12 cellular contexts compared by ENCODE assay signal in the genomic region with DNA sequence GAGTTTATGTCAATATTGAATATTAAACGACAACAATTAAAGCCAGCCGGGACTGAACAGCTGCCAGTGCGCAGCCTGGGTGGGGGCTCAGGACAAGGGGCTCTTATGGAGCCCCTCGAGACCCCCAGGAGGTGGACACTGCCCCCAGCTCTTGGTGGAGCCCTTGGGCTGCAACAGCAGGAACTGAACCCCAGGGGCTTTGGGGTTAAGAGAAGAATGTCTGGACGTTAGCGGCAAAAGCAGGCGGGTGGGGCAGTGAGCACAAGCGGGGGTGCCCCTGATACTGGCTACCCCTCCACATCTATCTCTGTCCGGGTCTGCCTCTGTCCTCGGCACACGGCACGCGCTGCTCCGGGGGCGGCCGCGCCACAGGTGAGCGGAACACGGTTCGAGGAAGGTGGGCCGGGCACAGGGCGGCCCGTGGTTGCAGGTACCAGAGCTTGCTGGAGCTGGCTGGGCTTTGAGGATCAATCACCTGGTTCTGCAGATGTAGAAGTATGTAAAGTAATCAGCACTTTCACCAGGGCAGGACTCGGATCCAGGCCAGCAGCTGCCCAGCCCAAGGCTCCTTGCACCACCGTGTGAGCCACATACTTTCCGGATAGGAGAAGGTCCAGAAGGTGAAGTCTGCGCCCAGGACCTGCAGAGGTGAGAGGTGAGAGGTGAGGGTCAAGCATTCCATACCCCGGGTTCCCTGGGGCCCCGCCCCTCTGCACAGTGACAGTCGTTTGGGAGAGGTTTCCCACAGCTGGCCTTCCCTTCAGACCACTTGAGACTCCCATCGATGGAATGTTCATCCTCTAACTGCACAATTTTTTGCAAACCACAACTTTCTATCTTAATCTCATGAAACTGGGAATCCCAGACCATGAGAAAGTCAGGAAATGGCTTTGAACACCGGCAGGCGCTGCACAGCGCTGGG. TPM values are rescaled to one million over a fixed set of nuclear protein-coding genes. Genes with fewer than 3 reads are reported as not detected.
DNase-seq lines count a peak whose midpoint lies in the region; ATAC-seq and TF ChIP-seq lines count a peak whose summit lies in the region.
"Had no signal": no experiment of that assay in that cellular context is flagged by ENCODE, and none has a peak within 500 bp of the region (broad histone marks: within the 10 kb centered on the region; RNA-seq: fewer than 3 reads in every experiment).

No MANE protein-coding gene starts in this region.

- H3K27me3 Mint-ChIP-seq in activated naive CD4-positive, alpha-beta T cell treated with anti-CD3 and anti-CD28 coated beads, Interleukin-2, amount 10 ng/mL, durations not matched to agents 7 days and 5 days: peaks cover 4% of the 10 kb centered on the region
- H3K27me3 Mint-ChIP-seq in mesothelial cell of epicardium (ENCODE audit: low read depth): no peaks in the 10 kb centered on the region

- no peaks in the 10 kb centered on the region for H3K9me3 Mint-ChIP-seq in activated naive CD4-positive, alpha-beta T cell treated with anti-CD3 and anti-CD28 coated beads, Interleukin-2, amount 10 ng/mL, durations not matched to agents 7 days and 5 days
- peaks cover 7% of the 10 kb centered on the region for H3K9me3 Mint-ChIP-seq in mesothelial cell of epicardium
- H3K9me3 Mint-ChIP-seq: dendritic cell treated with granulocyte-macrophage colony-stimulating factor and Interleukin-4, amounts not matched to agents 40 ng/mL and 50 ng/mL, for 4 days had no signal

- no peaks in the 10 kb centered on the region for H3K9me3 ChIP-seq in tibial artery
- H3K9me3 ChIP-seq in HAP-1: no peaks in the 10 kb centered on the region

- CTCF ChIA-PET in activated naive CD4-positive, alpha-beta T cell treated with anti-CD3 and anti-CD28 coated beads, Interleukin-2, amount 10 ng/mL, durations not matched to agents 7 days and 5 days (lab: Charles Lee): no interaction called here

- H3K36me3 ChIP-seq in tibial artery: no peaks in the 10 kb centered on the region
- no peaks in the 10 kb centered on the region for H3K36me3 ChIP-seq in HAP-1 (replicated peaks)

- no peak for TF ChIP-seq CTCF in dorsolateral prefrontal cortex (IDR thresholded peaks at IDR 0.05 in 54 of 56, conservative IDR thresholded peaks at IDR 0.05 in 2 of 56; ENCODE audit: low read depth in 1 of 56, partially characterized antibody in 56 of 56)
- no peak for TF ChIP-seq CTCF in mesothelial cell of epicardium (IDR thresholded peaks at IDR 0.05; ENCODE audit: unreplicated experiment)
- TF ChIP-seq CTCF in tibial artery (IDR thresholded peaks at IDR 0.05): no peak

- H3K4me3 ChIP-seq in dorsolateral prefrontal cortex (peak overlapping the region in 1 of 59 donors; percentile 7), tibial artery (peak overlapping the region; percentile 3 to 28), HAP-1 (no peak overlapping the region)

- intact Hi-C loops in dorsolateral prefrontal cortex (cut with DNase I) (loop anchor here in 1 of 2 donors (10.0 kb wide), 1 partner anchor 525 kb away; no protein-coding TSS in a partner anchor), tibial artery (cut with DNase I; ENCODE audit: low total_unique reads) (loop anchor here (5.0 to 10.0 kb wide), 2 partner anchors 105 to 122 kb away; a partner anchor contains a TSS)

- no peak for ATAC-seq in GM18520 (IDR thresholded peaks at IDR 0.05; ENCODE audit: unreplicated experiment)

- peaks cover 10% of the 10 kb centered on the region for H3K4me1 Mint-ChIP-seq in activated naive CD4-positive, alpha-beta T cell treated with anti-CD3 and anti-CD28 coated beads, Interleukin-2, amount 10 ng/mL, durations not matched to agents 7 days and 5 days
- H3K4me1 Mint-ChIP-seq in mesothelial cell of epicardium: peaks cover 35% of the 10 kb centered on the region

- peaks cover 0 to 53% (median 30%) of the 10 kb centered on the region in 4 donors for H3K4me1 ChIP-seq in tibial artery
- no peaks in the 10 kb centered on the region for H3K4me1 ChIP-seq in HAP-1

- H3K4me3 Mint-ChIP-seq in activated naive CD4-positive, alpha-beta T cell treated with anti-CD3 and anti-CD28 coated beads, Interleukin-2, amount 10 ng/mL, durations not matched to agents 7 days and 5 days: no peak overlapping the region
- no peak overlapping the region for H3K4me3 Mint-ChIP-seq in mesothelial cell of epicardium
- H3K4me3 Mint-ChIP-seq: dendritic cell treated with granulocyte-macrophage colony-stimulating factor and Interleukin-4, amounts not matched to agents 40 ng/mL and 50 ng/mL, for 4 days had no signal

- in situ Hi-C loops in HAP-1 (cut with MboI; ENCODE audit: low sequenced_read_pairs): loop anchor here (5.0 to 25.0 kb wide), 2 partner anchors 132 to 512 kb away; no protein-coding TSS in a partner anchor

- no peak overlapping the region for H3K27ac Mint-ChIP-seq in activated naive CD4-positive, alpha-beta T cell treated with anti-CD3 and anti-CD28 coated beads, Interleukin-2, amount 10 ng/mL, durations not matched to agents 7 days and 5 days
- peak overlapping the region; percentile 86 for H3K27ac Mint-ChIP-seq in mesothelial cell of epicardium
- H3K27ac Mint-ChIP-seq: dendritic cell treated with granulocyte-macrophage colony-stimulating factor and Interleukin-4, amounts not matched to agents 40 ng/mL and 50 ng/mL, for 4 days had no signal

- no peaks in the 10 kb centered on the region for H3K36me3 Mint-ChIP-seq in activated naive CD4-positive, alpha-beta T cell treated with anti-CD3 and anti-CD28 coated beads, Interleukin-2, amount 10 ng/mL, durations not matched to agents 7 days and 5 days
- H3K36me3 Mint-ChIP-seq in mesothelial cell of epicardium: peaks cover 10% of the 10 kb centered on the region

- peak overlapping the region in 32 of 59 donors; percentile 6 to 85 (median 64) for H3K27ac ChIP-seq in dorsolateral prefrontal cortex
- peak overlapping the region; percentile 94 to 98 for H3K27ac ChIP-seq in tibial artery

- DNase-seq in activated naive CD4-positive, alpha-beta T cell treated with anti-CD3 and anti-CD28 coated beads, Interleukin-2, amount 10 ng/mL, durations not matched to agents 7 days and 5 days: peak; percentile 11
- no peak for DNase-seq in activated naive CD4-positive, alpha-beta T cell treated with anti-CD3 and anti-CD28 coated beads, Interleukin-2, amount 50 U/mL, for 16 hours
- DNase-seq in dorsolateral prefrontal cortex: peak in 5 of 10 donors; percentile 12 to 32 (median 31)
- peak in 1 of 2 experiments; percentile 16 for DNase-seq in mesothelial cell of epicardium (ENCODE audit: low spot score in 2 of 2, unreplicated experiment in 2 of 2)
- DNase-seq in tibial artery: peak in 1 of 2 donors; percentile 66
- DNase-seq in hypothalamus (lab: John Stamatoyannopoulos, UW): no peak
- no peak for DNase-seq in HAP-1 (ENCODE audit: low spot score in 2 of 2)
- DNase-seq: activated CD4-positive, alpha-beta T cell treated with anti-CD3 and anti-CD28 coated beads for 48 hours; MV-4-11; NCI-H524 treated with DMSO at 0.1 percent for 48 hours had no signal

- H3K27me3 ChIP-seq in dorsolateral prefrontal cortex: no peaks in the 10 kb centered on the region
- H3K27me3 ChIP-seq in tibial artery: no peaks in the 10 kb centered on the region
- H3K27me3 ChIP-seq in HAP-1 (ENCODE audit: low read depth): no peaks in the 10 kb centered on the region

RNA-seq across cellular contexts. Expression of a gene that starts 12.4 kb away (rescaled TPM):
- 10 to 100 TPM; 13.5 to 37.4 (median 20.5) TPM for total RNA-seq in dorsolateral prefrontal cortex
- total RNA-seq in mesothelial cell of epicardium: 62.5 to 64.7 TPM (median 63.4 TPM) in 3 replicates
